In the genomic region with DNA sequence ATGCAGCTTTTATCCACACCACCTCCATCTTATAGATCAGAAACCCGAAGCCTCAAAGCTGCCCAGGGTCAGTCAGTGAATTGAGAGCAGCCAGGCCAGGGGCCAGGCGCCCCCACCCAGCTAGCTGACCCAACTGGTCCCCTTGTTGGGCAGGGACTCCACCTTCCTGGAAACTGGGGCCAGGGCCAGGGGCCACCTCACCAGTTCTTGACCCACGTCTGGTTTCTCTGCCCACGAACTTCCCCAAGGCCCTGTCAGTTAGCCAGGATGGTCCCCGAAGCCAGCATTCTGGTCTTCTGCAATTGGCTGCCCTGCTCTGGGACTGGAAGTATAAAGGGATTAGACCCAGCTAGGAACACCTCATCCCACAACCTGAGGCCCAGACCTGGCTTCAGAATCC, we compare ENCODE assay signal across 2 cellular contexts.
TF ChIP-seq lines count a peak whose summit lies in the region.

No MANE protein-coding gene starts in this region.

TF ChIP-seq in HEK293, 187 proteins besides CTCF, POLR2A, EP300 and RAD21:
- TF ChIP-seq ZFHX2 (tag by site-specific recombination; conservative IDR thresholded peaks at IDR 0.05) (0 out of 2 replicates have a peak, but pooled peaks have one; percentile 16), ZNF114 (tag by site-specific recombination; IDR thresholded peaks at IDR 0.05) (no peak), ZIC2 (tag by site-specific recombination; IDR thresholded peaks at IDR 0.05) (no peak), ZNF211 (tag by site-specific recombination; IDR thresholded peaks at IDR 0.05; ENCODE audit: low read depth) (no peak), ZNF335 (tag by site-specific recombination; conservative IDR thresholded peaks at IDR 0.05) (no peak), GLIS2 (tag by site-specific recombination; IDR thresholded peaks at IDR 0.05) (no peak), WT1 (tag by site-specific recombination; IDR thresholded peaks at IDR 0.05) (no peak)
- TF ChIP-seq, protein P1, sequence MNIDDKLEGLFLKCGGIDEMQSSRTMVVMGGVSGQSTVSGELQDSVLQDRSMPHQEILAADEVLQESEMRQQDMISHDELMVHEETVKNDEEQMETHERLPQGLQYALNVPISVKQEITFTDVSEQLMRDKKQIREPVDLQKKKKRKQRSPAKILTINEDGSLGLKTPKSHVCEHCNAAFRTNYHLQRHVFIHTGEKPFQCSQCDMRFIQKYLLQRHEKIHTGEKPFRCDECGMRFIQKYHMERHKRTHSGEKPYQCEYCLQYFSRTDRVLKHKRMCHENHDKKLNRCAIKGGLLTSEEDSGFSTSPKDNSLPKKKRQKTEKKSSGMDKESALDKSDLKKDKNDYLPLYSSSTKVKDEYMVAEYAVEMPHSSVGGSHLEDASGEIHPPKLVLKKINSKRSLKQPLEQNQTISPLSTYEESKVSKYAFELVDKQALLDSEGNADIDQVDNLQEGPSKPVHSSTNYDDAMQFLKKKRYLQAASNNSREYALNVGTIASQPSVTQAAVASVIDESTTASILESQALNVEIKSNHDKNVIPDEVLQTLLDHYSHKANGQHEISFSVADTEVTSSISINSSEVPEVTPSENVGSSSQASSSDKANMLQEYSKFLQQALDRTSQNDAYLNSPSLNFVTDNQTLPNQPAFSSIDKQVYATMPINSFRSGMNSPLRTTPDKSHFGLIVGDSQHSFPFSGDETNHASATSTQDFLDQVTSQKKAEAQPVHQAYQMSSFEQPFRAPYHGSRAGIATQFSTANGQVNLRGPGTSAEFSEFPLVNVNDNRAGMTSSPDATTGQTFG (tag by site-specific recombination; IDR thresholded peaks at IDR 0.05; ENCODE audit: borderline replicate concordance), result no peak

TF ChIP-seq in GM12878, 131 proteins besides CTCF, POLR2A, EP300 and RAD21:
- TF ChIP-seq, protein P2, sequence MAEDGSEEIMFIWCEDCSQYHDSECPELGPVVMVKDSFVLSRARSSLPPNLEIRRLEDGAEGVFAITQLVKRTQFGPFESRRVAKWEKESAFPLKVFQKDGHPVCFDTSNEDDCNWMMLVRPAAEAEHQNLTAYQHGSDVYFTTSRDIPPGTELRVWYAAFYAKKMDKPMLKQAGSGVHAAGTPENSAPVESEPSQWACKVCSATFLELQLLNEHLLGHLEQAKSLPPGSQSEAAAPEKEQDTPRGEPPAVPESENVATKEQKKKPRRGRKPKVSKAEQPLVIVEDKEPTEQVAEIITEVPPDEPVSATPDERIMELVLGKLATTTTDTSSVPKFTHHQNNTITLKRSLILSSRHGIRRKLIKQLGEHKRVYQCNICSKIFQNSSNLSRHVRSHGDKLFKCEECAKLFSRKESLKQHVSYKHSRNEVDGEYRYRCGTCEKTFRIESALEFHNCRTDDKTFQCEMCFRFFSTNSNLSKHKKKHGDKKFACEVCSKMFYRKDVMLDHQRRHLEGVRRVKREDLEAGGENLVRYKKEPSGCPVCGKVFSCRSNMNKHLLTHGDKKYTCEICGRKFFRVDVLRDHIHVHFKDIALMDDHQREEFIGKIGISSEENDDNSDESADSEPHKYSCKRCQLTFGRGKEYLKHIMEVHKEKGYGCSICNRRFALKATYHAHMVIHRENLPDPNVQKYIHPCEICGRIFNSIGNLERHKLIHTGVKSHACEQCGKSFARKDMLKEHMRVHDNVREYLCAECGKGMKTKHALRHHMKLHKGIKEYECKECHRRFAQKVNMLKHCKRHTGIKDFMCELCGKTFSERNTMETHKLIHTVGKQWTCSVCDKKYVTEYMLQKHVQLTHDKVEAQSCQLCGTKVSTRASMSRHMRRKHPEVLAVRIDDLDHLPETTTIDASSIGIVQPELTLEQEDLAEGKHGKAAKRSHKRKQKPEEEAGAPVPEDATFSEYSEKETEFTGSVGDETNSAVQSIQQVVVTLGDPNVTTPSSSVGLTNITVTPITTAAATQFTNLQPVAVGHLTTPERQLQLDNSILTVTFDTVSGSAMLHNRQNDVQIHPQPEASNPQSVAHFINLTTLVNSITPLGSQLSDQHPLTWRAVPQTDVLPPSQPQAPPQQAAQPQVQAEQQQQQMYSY (CRISPR knock-in tag; IDR thresholded peaks at IDR 0.05), result no peak
- TF ChIP-seq SMC3 (IDR thresholded peaks at IDR 0.05; ENCODE audit: borderline replicate concordance, low read length) (no peak), SIN3A (IDR thresholded peaks at IDR 0.05; ENCODE audit: low read depth, low read length) (no peak), NFXL1 (IDR thresholded peaks at IDR 0.05; ENCODE audit: borderline replicate concordance) (no peak), CHD1 (IDR thresholded peaks at IDR 0.05; ENCODE audit: low read depth, low read length) (no peak), SIX5 (IDR thresholded peaks at IDR 0.05; ENCODE audit: low read depth, low read length, severe bottlenecking) (no peak), PML (IDR thresholded peaks at IDR 0.05; ENCODE audit: low read length) (no peak), YY1 (IDR thresholded peaks at IDR 0.05; ENCODE audit: low read depth, low read length) (no peak), MTA2 (IDR thresholded peaks at IDR 0.05; ENCODE audit: low read depth) (no peak), CBX5 (IDR thresholded peaks at IDR 0.05; ENCODE audit: low read depth) (no peak), IRF4 (IDR thresholded peaks at IDR 0.05; ENCODE audit: low read depth, low read length) (no peak), TCF12 (IDR thresholded peaks at IDR 0.05; ENCODE audit: low read depth, low read length) (no peak), CREB1 (IDR thresholded peaks at IDR 0.05; ENCODE audit: low read depth) (no peak), TARDBP (IDR thresholded peaks at IDR 0.05; ENCODE audit: borderline replicate concordance) (no peak), SREBF1 (IDR thresholded peaks at IDR 0.05; ENCODE audit: low read length) (no peak)
- TF ChIP-seq, protein P3, sequence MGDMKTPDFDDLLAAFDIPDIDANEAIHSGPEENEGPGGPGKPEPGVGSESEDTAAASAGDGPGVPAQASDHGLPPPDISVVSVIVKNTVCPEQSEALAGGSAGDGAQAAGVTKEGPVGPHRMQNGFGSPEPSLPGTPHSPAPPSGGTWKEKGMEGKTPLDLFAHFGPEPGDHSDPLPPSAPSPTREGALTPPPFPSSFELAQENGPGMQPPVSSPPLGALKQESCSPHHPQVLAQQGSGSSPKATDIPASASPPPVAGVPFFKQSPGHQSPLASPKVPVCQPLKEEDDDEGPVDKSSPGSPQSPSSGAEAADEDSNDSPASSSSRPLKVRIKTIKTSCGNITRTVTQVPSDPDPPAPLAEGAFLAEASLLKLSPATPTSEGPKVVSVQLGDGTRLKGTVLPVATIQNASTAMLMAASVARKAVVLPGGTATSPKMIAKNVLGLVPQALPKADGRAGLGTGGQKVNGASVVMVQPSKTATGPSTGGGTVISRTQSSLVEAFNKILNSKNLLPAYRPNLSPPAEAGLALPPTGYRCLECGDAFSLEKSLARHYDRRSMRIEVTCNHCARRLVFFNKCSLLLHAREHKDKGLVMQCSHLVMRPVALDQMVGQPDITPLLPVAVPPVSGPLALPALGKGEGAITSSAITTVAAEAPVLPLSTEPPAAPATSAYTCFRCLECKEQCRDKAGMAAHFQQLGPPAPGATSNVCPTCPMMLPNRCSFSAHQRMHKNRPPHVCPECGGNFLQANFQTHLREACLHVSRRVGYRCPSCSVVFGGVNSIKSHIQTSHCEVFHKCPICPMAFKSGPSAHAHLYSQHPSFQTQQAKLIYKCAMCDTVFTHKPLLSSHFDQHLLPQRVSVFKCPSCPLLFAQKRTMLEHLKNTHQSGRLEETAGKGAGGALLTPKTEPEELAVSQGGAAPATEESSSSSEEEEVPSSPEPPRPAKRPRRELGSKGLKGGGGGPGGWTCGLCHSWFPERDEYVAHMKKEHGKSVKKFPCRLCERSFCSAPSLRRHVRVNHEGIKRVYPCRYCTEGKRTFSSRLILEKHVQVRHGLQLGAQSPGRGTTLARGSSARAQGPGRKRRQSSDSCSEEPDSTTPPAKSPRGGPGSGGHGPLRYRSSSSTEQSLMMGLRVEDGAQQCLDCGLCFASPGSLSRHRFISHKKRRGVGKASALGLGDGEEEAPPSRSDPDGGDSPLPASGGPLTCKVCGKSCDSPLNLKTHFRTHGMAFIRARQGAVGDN (IDR thresholded peaks at IDR 0.05), result no peak
- TF ChIP-seq, protein P4, sequence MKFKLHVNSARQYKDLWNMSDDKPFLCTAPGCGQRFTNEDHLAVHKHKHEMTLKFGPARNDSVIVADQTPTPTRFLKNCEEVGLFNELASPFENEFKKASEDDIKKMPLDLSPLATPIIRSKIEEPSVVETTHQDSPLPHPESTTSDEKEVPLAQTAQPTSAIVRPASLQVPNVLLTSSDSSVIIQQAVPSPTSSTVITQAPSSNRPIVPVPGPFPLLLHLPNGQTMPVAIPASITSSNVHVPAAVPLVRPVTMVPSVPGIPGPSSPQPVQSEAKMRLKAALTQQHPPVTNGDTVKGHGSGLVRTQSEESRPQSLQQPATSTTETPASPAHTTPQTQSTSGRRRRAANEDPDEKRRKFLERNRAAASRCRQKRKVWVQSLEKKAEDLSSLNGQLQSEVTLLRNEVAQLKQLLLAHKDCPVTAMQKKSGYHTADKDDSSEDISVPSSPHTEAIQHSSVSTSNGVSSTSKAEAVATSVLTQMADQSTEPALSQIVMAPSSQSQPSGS (IDR thresholded peaks at IDR 0.05; ENCODE audit: low read length), result no peak
- TF ChIP-seq, protein P5, sequence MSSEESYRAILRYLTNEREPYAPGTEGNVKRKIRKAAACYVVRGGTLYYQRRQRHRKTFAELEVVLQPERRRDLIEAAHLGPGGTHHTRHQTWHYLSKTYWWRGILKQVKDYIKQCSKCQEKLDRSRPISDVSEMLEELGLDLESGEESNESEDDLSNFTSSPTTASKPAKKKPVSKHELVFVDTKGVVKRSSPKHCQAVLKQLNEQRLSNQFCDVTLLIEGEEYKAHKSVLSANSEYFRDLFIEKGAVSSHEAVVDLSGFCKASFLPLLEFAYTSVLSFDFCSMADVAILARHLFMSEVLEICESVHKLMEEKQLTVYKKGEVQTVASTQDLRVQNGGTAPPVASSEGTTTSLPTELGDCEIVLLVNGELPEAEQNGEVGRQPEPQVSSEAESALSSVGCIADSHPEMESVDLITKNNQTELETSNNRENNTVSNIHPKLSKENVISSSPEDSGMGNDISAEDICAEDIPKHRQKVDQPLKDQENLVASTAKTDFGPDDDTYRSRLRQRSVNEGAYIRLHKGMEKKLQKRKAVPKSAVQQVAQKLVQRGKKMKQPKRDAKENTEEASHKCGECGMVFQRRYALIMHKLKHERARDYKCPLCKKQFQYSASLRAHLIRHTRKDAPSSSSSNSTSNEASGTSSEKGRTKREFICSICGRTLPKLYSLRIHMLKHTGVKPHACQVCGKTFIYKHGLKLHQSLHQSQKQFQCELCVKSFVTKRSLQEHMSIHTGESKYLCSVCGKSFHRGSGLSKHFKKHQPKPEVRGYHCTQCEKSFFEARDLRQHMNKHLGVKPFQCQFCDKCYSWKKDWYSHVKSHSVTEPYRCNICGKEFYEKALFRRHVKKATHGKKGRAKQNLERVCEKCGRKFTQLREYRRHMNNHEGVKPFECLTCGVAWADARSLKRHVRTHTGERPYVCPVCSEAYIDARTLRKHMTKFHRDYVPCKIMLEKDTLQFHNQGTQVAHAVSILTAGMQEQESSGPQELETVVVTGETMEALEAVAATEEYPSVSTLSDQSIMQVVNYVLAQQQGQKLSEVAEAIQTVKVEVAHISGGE (CRISPR knock-in tag; IDR thresholded peaks at IDR 0.05), result no peak
- TF ChIP-seq, protein P6, sequence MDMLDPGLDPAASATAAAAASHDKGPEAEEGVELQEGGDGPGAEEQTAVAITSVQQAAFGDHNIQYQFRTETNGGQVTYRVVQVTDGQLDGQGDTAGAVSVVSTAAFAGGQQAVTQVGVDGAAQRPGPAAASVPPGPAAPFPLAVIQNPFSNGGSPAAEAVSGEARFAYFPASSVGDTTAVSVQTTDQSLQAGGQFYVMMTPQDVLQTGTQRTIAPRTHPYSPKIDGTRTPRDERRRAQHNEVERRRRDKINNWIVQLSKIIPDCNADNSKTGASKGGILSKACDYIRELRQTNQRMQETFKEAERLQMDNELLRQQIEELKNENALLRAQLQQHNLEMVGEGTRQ (IDR thresholded peaks at IDR 0.05; ENCODE audit: borderline replicate concordance, low read depth, low read length), result no peak
- TF ChIP-seq, protein P7, sequence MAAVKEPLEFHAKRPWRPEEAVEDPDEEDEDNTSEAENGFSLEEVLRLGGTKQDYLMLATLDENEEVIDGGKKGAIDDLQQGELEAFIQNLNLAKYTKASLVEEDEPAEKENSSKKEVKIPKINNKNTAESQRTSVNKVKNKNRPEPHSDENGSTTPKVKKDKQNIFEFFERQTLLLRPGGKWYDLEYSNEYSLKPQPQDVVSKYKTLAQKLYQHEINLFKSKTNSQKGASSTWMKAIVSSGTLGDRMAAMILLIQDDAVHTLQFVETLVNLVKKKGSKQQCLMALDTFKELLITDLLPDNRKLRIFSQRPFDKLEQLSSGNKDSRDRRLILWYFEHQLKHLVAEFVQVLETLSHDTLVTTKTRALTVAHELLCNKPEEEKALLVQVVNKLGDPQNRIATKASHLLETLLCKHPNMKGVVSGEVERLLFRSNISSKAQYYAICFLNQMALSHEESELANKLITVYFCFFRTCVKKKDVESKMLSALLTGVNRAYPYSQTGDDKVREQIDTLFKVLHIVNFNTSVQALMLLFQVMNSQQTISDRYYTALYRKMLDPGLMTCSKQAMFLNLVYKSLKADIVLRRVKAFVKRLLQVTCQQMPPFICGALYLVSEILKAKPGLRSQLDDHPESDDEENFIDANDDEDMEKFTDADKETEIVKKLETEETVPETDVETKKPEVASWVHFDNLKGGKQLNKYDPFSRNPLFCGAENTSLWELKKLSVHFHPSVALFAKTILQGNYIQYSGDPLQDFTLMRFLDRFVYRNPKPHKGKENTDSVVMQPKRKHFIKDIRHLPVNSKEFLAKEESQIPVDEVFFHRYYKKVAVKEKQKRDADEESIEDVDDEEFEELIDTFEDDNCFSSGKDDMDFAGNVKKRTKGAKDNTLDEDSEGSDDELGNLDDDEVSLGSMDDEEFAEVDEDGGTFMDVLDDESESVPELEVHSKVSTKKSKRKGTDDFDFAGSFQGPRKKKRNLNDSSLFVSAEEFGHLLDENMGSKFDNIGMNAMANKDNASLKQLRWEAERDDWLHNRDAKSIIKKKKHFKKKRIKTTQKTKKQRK (IDR thresholded peaks at IDR 0.05; ENCODE audit: low read depth, low read length), result no peak
